ENCODE assay signal across 22 cellular contexts in the genomic region with DNA sequence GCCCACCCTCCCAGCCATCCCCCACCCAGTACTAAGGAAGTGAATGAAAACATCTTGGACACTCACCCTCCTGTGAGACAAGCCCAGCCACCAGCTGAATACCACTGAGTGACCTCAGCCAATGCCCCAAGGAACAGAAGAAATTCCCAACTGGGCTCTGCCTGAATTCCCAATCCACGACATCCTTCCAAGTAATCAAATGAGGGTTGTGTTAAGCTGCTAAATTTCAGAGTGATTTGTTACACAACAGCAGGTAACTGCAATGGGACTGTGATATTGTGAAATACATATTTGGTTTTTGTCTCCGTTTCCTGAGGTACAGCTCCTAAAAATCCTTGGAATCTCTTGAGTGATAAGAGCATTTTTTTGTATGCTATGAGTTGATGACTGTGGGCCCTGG.
"Had no signal": no experiment of that assay in that cellular context is flagged by ENCODE, and none has a peak within 500 bp of the region (broad histone marks: within the 10 kb centered on the region; RNA-seq: fewer than 3 reads in every experiment).

No MANE protein-coding gene starts in this region.

- H3K36me3 Mint-ChIP-seq: activated CD4-positive, alpha-beta memory T cell treated with anti-CD3 and anti-CD28 coated beads for 36 hours; brain; stimulated activated memory B cell treated with anti-CD40 and anti-IgM and Interleukin-4, amounts not matched to agents 10 μg/mL and 1 μg/mL and 100 μg/mL, for 72 hours; T-cell; type B pancreatic cell had no signal

- H3K27me3 Mint-ChIP-seq: activated B cell treated with CpG ODN at 0.5 μM for 24 hours; activated CD4-positive, alpha-beta memory T cell treated with anti-CD3 and anti-CD28 coated beads for 36 hours; central memory CD8-positive, alpha-beta T cell; stimulated activated memory B cell treated with anti-CD40 and anti-IgM and Interleukin-4, amounts not matched to agents 10 μg/mL and 1 μg/mL and 100 μg/mL, for 72 hours had no signal

- H3K27ac Mint-ChIP-seq: activated B cell treated with CpG ODN at 0.5 μM for 24 hours; activated CD4-positive, alpha-beta memory T cell treated with anti-CD3 and anti-CD28 coated beads for 36 hours; activated naive CD8-positive, alpha-beta T cell treated with anti-CD3 and anti-CD28 coated beads for 36 hours; endodermal cell; stimulated activated memory B cell treated with anti-CD40 and anti-IgM and Interleukin-4, amounts not matched to agents 10 μg/mL and 1 μg/mL and 100 μg/mL, for 72 hours; T-cell had no signal

- H3K4me3 Mint-ChIP-seq: activated B cell treated with CpG ODN at 0.5 μM for 24 hours; activated CD4-positive, alpha-beta memory T cell treated with anti-CD3 and anti-CD28 coated beads for 36 hours; activated naive CD8-positive, alpha-beta T cell treated with anti-CD3 and anti-CD28 coated beads for 36 hours; brain; central memory CD8-positive, alpha-beta T cell; endodermal cell; stimulated activated memory B cell treated with anti-CD40 and anti-IgM and Interleukin-4, amounts not matched to agents 10 μg/mL and 1 μg/mL and 100 μg/mL, for 72 hours; T-cell; type B pancreatic cell had no signal

- H3K27me3 ChIP-seq: colonic mucosa, gastrocnemius medialis, testis had no signal

- H3K4me1 Mint-ChIP-seq: activated B cell treated with CpG ODN at 0.5 μM for 24 hours; activated naive CD8-positive, alpha-beta T cell treated with anti-CD3 and anti-CD28 coated beads for 36 hours; central memory CD8-positive, alpha-beta T cell; stimulated activated memory B cell treated with anti-CD40 and anti-IgM and Interleukin-4, amounts not matched to agents 10 μg/mL and 1 μg/mL and 100 μg/mL, for 72 hours; T-cell had no signal

- H3K4me1 ChIP-seq: colonic mucosa, gastrocnemius medialis, psoas muscle, testis had no signal

- ATAC-seq: gastrocnemius medialis; left lobe of liver; psoas muscle; right cardiac atrium; stimulated activated memory B cell treated with anti-CD40 and anti-IgM and Interleukin-4, amounts not matched to agents 10 μg/mL and 1 μg/mL and 100 μg/mL, for 72 hours; T-cell had no signal

- H3K36me3 ChIP-seq: colonic mucosa, gastrocnemius medialis had no signal

- FAIRE-seq: kidney, small intestine had no signal

- H3K4me3 ChIP-seq: colonic mucosa, gastrocnemius medialis, lung, psoas muscle, testis had no signal

- H3K9me3 ChIP-seq: colonic mucosa, gastrocnemius medialis, psoas muscle, testis had no signal

- H3K27ac ChIP-seq: colonic mucosa, epithelial cell of prostate, gastrocnemius medialis, psoas muscle, testis had no signal

- DNase-seq: activated B cell treated with CpG ODN at 0.5 μM for 24 hours; activated CD4-positive, alpha-beta memory T cell treated with anti-CD3 and anti-CD28 coated beads for 36 hours; activated CD4-positive, alpha-beta T cell treated with anti-CD3 and anti-CD28 coated beads for 4 hours; activated naive CD8-positive, alpha-beta T cell treated with anti-CD3 and anti-CD28 coated beads for 36 hours; colonic mucosa; endodermal cell; gastrocnemius medialis; head of caudate nucleus; kidney; psoas muscle; right cardiac atrium; small intestine; stimulated activated CD4-positive, alpha-beta T cell treated with anti-CD3 and anti-CD28 coated beads, Interleukin-4, amount 100 ng/mL, for 24 hours; T-cell; testis had no signal
